8 cellular contexts compared by ENCODE assay signal in the genomic region with DNA sequence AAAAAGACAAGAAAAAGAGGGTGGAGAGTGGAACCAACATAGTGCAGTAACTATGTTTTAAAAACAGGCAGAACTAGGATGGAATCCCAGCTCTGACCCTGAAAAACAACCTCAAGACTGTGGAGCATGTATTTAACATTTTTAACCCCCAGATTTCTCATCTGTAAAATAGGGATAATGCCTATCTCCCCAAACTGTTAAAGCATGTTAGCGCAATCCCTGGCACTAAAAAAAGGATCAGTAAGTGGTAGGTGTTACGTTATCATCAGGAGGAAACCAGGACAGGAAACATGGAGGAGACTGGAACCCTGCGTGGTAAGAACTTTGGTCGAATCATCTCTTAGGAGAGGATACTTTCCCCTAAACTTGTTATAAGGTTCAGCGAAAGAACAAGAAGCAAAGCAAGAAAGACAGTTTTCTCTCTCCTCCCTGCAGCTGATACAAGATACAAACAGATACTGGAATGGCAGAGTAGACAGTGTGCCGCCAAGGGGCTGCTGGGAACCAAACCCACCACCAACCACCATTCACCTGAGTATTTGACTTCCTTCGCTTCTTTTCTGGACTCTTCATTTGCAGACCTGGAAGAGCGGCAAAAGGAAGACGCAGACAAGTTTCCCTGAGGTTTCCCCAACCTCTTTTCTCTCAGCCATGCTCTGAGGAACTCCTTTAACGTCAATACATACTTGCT. TPM values are rescaled to one million over a fixed set of nuclear protein-coding genes. Genes with fewer than 3 reads are reported as not detected.
A peak's percentile ranks its signal among the peaks of the same experiment; 100 is the strongest.
DNase-seq lines count a peak whose midpoint lies in the region; ATAC-seq and TF ChIP-seq lines count a peak whose summit lies in the region.

No MANE protein-coding gene starts in this region.

- H3K36me3 Mint-ChIP-seq in nephron progenitor cell (ENCODE audit: low read depth), result peaks cover 24% of the 10 kb centered on the region

- H3K27ac ChIP-seq in C4-2B, result peak overlapping the region; percentile 99
- H3K27ac ChIP-seq in dorsolateral prefrontal cortex, result peak overlapping the region in 54 of 59 donors; percentile 80 to 100 (median 99)

- intact Hi-C loops in dorsolateral prefrontal cortex (cut with DNase I), result loop anchor here (5.0 kb wide), 4 partner anchors 37 to 92 kb away; a partner anchor contains a TSS
- intact Hi-C loops in posterior vena cava (cut with DNase I), result loop anchor here in 1 of 2 donors (5.0 kb wide), 1 partner anchor 47 kb away; no protein-coding TSS in a partner anchor

- ATAC-seq in HG03469 (IDR thresholded peaks at IDR 0.05; ENCODE audit: unreplicated experiment) (no peak), HG03095 (IDR thresholded peaks at IDR 0.05; ENCODE audit: unreplicated experiment) (no peak), HG03521 (IDR thresholded peaks at IDR 0.05; ENCODE audit: unreplicated experiment) (no peak)

- H3K4me1 Mint-ChIP-seq in nephron progenitor cell, result peaks cover 57% of the 10 kb centered on the region

- no peaks in the 10 kb centered on the region for H3K9me3 Mint-ChIP-seq in nephron progenitor cell

- no peak for TF ChIP-seq POLR2A in NB4 (IDR thresholded peaks at IDR 0.05; ENCODE audit: extremely low read depth, insufficient read length)

- peak overlapping the region; percentile 97 for H3K4me3 Mint-ChIP-seq in nephron progenitor cell

- DNase-seq in NB4 (ENCODE audit: low read depth), result no peak
- no peak for DNase-seq in dorsolateral prefrontal cortex
- DNase-seq in nephron progenitor cell, result no peak
- DNase-seq in posterior vena cava (ENCODE audit: low spot score), result no peak

- no peaks in the 10 kb centered on the region for H3K27me3 ChIP-seq in dorsolateral prefrontal cortex

- no peaks in the 10 kb centered on the region for H3K27me3 Mint-ChIP-seq in nephron progenitor cell (ENCODE audit: low read depth, poor library complexity)

- peak overlapping the region; percentile 97 for H3K27ac Mint-ChIP-seq in nephron progenitor cell

- TF ChIP-seq CTCF in C4-2B (conservative IDR thresholded peaks at IDR 0.05) (no peak), NB4 (IDR thresholded peaks at IDR 0.05; ENCODE audit: low read depth, low read length) (no peak), dorsolateral prefrontal cortex (IDR thresholded peaks at IDR 0.05 in 54 of 56, conservative IDR thresholded peaks at IDR 0.05 in 2 of 56; ENCODE audit: low read depth in 1 of 56, partially characterized antibody in 56 of 56) (no peak), nephron progenitor cell (IDR thresholded peaks at IDR 0.05) (no peak)

- H3K4me3 ChIP-seq in NB4 (ENCODE audit: low read depth, low read length) (peak overlapping the region; percentile 78), dorsolateral prefrontal cortex (peak overlapping the region; percentile 66 to 99 (median 92))

RNA-seq across cellular contexts. Expression of a gene that starts 1.0 kb away (rescaled TPM):
- total RNA-seq in dorsolateral prefrontal cortex (10 to 100 TPM; 26.9 to 46.0 (median 33.8) TPM), posterior vena cava (10 to 100 TPM; 17.0 to 19.2 TPM)

RNA-seq across cellular contexts. Expression of a gene that starts 4.7 kb away (rescaled TPM):
- 100 to 1,000 TPM in 54 of 120 experiments, 10 to 100 TPM in 66; 40.2 to 244 (median 96.9) TPM for total RNA-seq in dorsolateral prefrontal cortex
- 100 to 1,000 TPM in 1 of 2 donors, 10 to 100 TPM in 1; 95.3 to 138 TPM for total RNA-seq in posterior vena cava

RNA-seq across cellular contexts. Expression of a gene that starts 10.0 kb away (rescaled TPM):
- total RNA-seq in dorsolateral prefrontal cortex (10 to 100 TPM; 19.6 to 84.4 (median 32.6) TPM), posterior vena cava (100 to 1,000 TPM; 135 to 149 TPM)

RNA-seq across cellular contexts. Expression of a gene that starts 13.9 kb away (rescaled TPM):
- total RNA-seq in dorsolateral prefrontal cortex, result 10 to 100 TPM in 89 of 120 experiments, 1 to 10 TPM in 31; 4.1 to 21.6 (median 11.6) TPM
- 10 to 100 TPM; 22.5 to 23.4 TPM for total RNA-seq in posterior vena cava

RNA-seq across cellular contexts. Expression of a gene that starts 22.6 kb away (rescaled TPM):
- total RNA-seq in dorsolateral prefrontal cortex (10 to 100 TPM; 16.1 to 42.6 (median 25.5) TPM), posterior vena cava (10 to 100 TPM; 18.3 to 21.6 TPM)
